Comparison of ENCODE assay signal across 9 cellular contexts in genomic region chr6:46042355-46042999, GRCh38. TPM values are rescaled to one million over a fixed set of nuclear protein-coding genes. Genes with fewer than 3 reads are reported as not detected.
DNase-seq lines count a peak whose midpoint lies in the region; ATAC-seq, FAIRE-seq and TF ChIP-seq lines count a peak whose summit lies in the region.
"Had no signal": no experiment of that assay in that cellular context is flagged by ENCODE, and none has a peak within 500 bp of the region (broad histone marks: within the 10 kb centered on the region; RNA-seq: fewer than 3 reads in every experiment).

No MANE protein-coding gene starts in this region.

- H3K4me3 ChIP-seq in bronchial epithelial cell (ENCODE audit: low read depth, low read length) (no peak overlapping the region), left lung (no peak overlapping the region)

- ATAC-seq in GM18520 (IDR thresholded peaks at IDR 0.05; ENCODE audit: unreplicated experiment) (peak; percentile 70), HG03066 (IDR thresholded peaks at IDR 0.05; ENCODE audit: low read depth, unreplicated experiment) (peak; percentile 76), left lung (peak; percentile 93)

- H3K36me3 Mint-ChIP-seq in activated T-helper 1 cell treated with anti-CD3 and anti-CD28 coated beads, Interleukin-12 subunit alpha, Interleukin-12 subunit beta, Interleukin-2, Interleukin-4 antibody, amounts not matched to agents 30 ng/mL and 10 ng/mL and 1 ng/mL, durations not matched to agents 14 hours and 24 hours and 36 hours (ENCODE audit: low read depth), result no peaks in the 10 kb centered on the region

- no peaks in the 10 kb centered on the region for H3K27me3 Mint-ChIP-seq in activated T-helper 1 cell treated with anti-CD3 and anti-CD28 coated beads, Interleukin-12 subunit alpha, Interleukin-12 subunit beta, Interleukin-2, Interleukin-4 antibody, amounts not matched to agents 30 ng/mL and 10 ng/mL and 1 ng/mL, durations not matched to agents 14 hours and 24 hours and 36 hours (ENCODE audit: insufficient read depth)

- DNase-seq in COLO829 (ENCODE audit: low spot score), result peak; percentile 53
- peak; percentile 75 for DNase-seq in NCI-H69 (lab: John Stamatoyannopoulos, UW)
- peak; percentile 59 for DNase-seq in bronchial epithelial cell (ENCODE audit: low read depth)
- DNase-seq in left lung, result no peak
- no peak for DNase-seq in cerebellum (ENCODE audit: low spot score)
- no peak for DNase-seq in activated T-helper 1 cell treated with anti-CD3 and anti-CD28 coated beads, Interleukin-12 subunit alpha, Interleukin-12 subunit beta, Interleukin-2, Interleukin-4 antibody, amounts not matched to agents 30 ng/mL and 10 ng/mL and 1 ng/mL, durations not matched to agents 14 hours and 24 hours and 36 hours (ENCODE audit: low spot score)

- no peak overlapping the region for H3K4me3 Mint-ChIP-seq in activated T-helper 1 cell treated with anti-CD3 and anti-CD28 coated beads, Interleukin-12 subunit alpha, Interleukin-12 subunit beta, Interleukin-2, Interleukin-4 antibody, amounts not matched to agents 30 ng/mL and 10 ng/mL and 1 ng/mL, durations not matched to agents 14 hours and 24 hours and 36 hours

- H3K36me3 ChIP-seq in bronchial epithelial cell (ENCODE audit: control insufficient read depth, insufficient read depth, low read length) (no peaks in the 10 kb centered on the region), left lung (no peaks in the 10 kb centered on the region)

- no peaks in the 10 kb centered on the region for H3K9me3 Mint-ChIP-seq in activated T-helper 1 cell treated with anti-CD3 and anti-CD28 coated beads, Interleukin-12 subunit alpha, Interleukin-12 subunit beta, Interleukin-2, Interleukin-4 antibody, amounts not matched to agents 30 ng/mL and 10 ng/mL and 1 ng/mL, durations not matched to agents 14 hours and 24 hours and 36 hours

- FAIRE-seq in bronchial epithelial cell (lab: Jason Lieb, UNC), result no peak
- FAIRE-seq: TTC549 had no signal

- H3K27ac Mint-ChIP-seq in activated T-helper 1 cell treated with anti-CD3 and anti-CD28 coated beads, Interleukin-12 subunit alpha, Interleukin-12 subunit beta, Interleukin-2, Interleukin-4 antibody, amounts not matched to agents 30 ng/mL and 10 ng/mL and 1 ng/mL, durations not matched to agents 14 hours and 24 hours and 36 hours, result no peak overlapping the region

- H3K4me1 ChIP-seq in left lung, result peaks cover 12 to 16% of the 10 kb centered on the region in 2 donors

- H3K27ac ChIP-seq in left lung, result no peak overlapping the region

- H3K27me3 ChIP-seq in bronchial epithelial cell (ENCODE audit: control insufficient read depth, insufficient read depth, low read length) (no peaks in the 10 kb centered on the region), left lung (no peaks in the 10 kb centered on the region)

- H3K9me3 ChIP-seq in left lung, result no peaks in the 10 kb centered on the region

- peak; percentile 73 for TF ChIP-seq CTCF in bronchial epithelial cell (IDR thresholded peaks at IDR 0.05; ENCODE audit: insufficient read depth, low read length, severe bottlenecking)
- TF ChIP-seq CTCF in left lung (IDR thresholded peaks at IDR 0.05), result peak; percentile 61 to 63

- peaks cover 5% of the 10 kb centered on the region for H3K4me1 Mint-ChIP-seq in activated T-helper 1 cell treated with anti-CD3 and anti-CD28 coated beads, Interleukin-12 subunit alpha, Interleukin-12 subunit beta, Interleukin-2, Interleukin-4 antibody, amounts not matched to agents 30 ng/mL and 10 ng/mL and 1 ng/mL, durations not matched to agents 14 hours and 24 hours and 36 hours (ENCODE audit: low read depth)

- intact Hi-C loops in left lung (cut with DNase I), result no loop called here
- intact Hi-C loops in activated T-helper 1 cell treated with anti-CD3 and anti-CD28 coated beads, Interleukin-12 subunit alpha, Interleukin-12 subunit beta, Interleukin-2, Interleukin-4 antibody, amounts not matched to agents 30 ng/mL and 10 ng/mL and 1 ng/mL, durations not matched to agents 14 hours and 24 hours and 36 hours (cut with micrococcal nuclease), result loop anchor here (1.0 to 2.0 kb wide), 2 partner anchors 48 to 368 kb away; no protein-coding TSS in a partner anchor

RNA-seq across cellular contexts. Expression of gene CLIC5, which starts 26.8 kb away (rescaled TPM):
- total RNA-seq in bronchial epithelial cell (not detected in 2 replicates), left lung (100 to 1,000 TPM in 1 of 2 donors, 10 to 100 TPM in 1; 44.3 to 179 TPM), cerebellum (2.4 TPM)
- 1.3 and 1.5 TPM in 2 replicates for total RNA-seq in activated T-helper 1 cell treated with anti-CD3 and anti-CD28 coated beads, Interleukin-12 subunit alpha, Interleukin-12 subunit beta, Interleukin-2, Interleukin-4 antibody, amounts not matched to agents 30 ng/mL and 10 ng/mL and 1 ng/mL, durations not matched to agents 14 hours and 24 hours and 36 hours

Comparison
In these comparisons a context has a peak if more than half of its experiments do, and no peak if none do; other contexts are left out.
1. DNase-seq: peak in COLO829 (single experiment), NCI-H69 (single experiment) and bronchial epithelial cell (single experiment); none in left lung (0 of 2), cerebellum (single experiment) and activated T-helper 1 cell treated with anti-CD3 and anti-CD28 coated beads, Interleukin-12 subunit alpha, Interleukin-12 subunit beta, Interleukin-2, Interleukin-4 antibody, amounts not matched to agents 30 ng/mL and 10 ng/mL and 1 ng/mL, durations not matched to agents 14 hours and 24 hours and 36 hours (single experiment).
2. RNA of gene CLIC5, which starts 26.8 kb away (total RNA-seq): 44.3 to 179 TPM in left lung; 2.4 TPM in cerebellum (single experiment), 1.3 to 1.5 TPM in activated T-helper 1 cell treated with anti-CD3 and anti-CD28 coated beads, Interleukin-12 subunit alpha, Interleukin-12 subunit beta, Interleukin-2, Interleukin-4 antibody, amounts not matched to agents 30 ng/mL and 10 ng/mL and 1 ng/mL, durations not matched to agents 14 hours and 24 hours and 36 hours and not detected in bronchial epithelial cell; every median in the first group is over 10 times any median in the second.
3. Peak in every context shown above with its lines, with median percentiles within 50 percentile points of each other: ATAC-seq.